Comparison of ENCODE assay signal across 9 cellular contexts in the genomic region with DNA sequence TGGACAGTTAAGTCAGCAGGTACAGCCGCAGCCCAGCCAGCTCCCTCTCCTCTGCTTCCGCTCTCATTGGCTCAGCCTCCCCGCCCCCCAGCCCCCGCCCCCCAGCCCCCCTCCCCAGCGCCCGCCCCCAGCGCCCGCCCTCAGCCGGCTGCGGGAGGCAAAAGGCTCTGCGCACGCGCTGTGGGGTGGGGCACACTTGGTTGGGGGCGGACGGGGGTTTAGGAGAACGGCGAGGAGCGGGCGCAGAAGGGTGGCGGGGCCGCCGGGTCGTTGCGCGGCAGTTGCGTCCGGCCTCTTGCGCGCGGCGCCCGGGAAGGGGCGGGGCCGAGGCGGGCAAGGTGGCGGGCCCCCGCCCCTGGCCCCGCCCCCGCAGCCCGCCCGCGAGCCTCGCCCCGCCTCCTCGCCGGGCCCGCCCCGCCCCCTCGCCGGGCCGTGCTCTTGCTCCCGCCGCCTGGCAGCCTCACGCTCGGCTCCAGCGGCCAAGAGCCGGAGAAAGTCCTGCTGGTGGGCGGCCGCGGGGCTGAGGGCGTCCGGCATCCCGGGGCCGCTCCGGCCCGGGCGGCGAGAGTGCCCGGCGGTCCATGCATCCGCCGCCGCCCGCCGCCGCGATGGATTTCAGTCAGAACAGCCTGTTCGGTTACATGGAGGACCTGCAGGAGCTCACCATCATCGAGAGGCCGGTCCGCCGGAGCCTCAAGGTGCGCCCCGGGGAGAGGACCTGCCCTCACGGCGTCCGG. TPM values are rescaled to one million over a fixed set of nuclear protein-coding genes. Genes with fewer than 3 reads are reported as not detected.
DNase-seq lines count a peak whose midpoint lies in the region; ATAC-seq, FAIRE-seq and TF ChIP-seq lines count a peak whose summit lies in the region.
"Had no signal": no experiment of that assay in that cellular context is flagged by ENCODE, and none has a peak within 500 bp of the region (broad histone marks: within the 10 kb centered on the region; RNA-seq: fewer than 3 reads in every experiment).

PPP4R4 (plus strand) TSS at position 438 of the 737 bp plus-strand sequence; CDS start at position 582, 144 bp downstream.

- H3K27ac ChIP-seq in keratinocyte (ENCODE audit: control insufficient read depth, insufficient read depth, low read length) = peak within 1 kb of the TSS; percentile 74

- TF ChIP-seq CTCF in keratinocyte (optimal IDR thresholded peaks at IDR 0.05 in 1 of 3, IDR thresholded peaks at IDR 0.05 in 1 of 3, conservative IDR thresholded peaks at IDR 0.05 in 1 of 3; ENCODE audit: extremely low read depth in 1 of 3, insufficient read depth in 2 of 3, low read length in 3 of 3) = no peak

- H3K9me1 ChIP-seq in keratinocyte (ENCODE audit: control insufficient read depth, extremely low read depth, insufficient read depth, low read length) = no peaks in the 10 kb centered on the region

- no peaks in the 10 kb centered on the region for H3K9me3 ChIP-seq in keratinocyte (ENCODE audit: control insufficient read depth, low read depth, low read length)

- H3K4me2 ChIP-seq in keratinocyte (ENCODE audit: control insufficient read depth, extremely low read depth, insufficient read depth, low read depth, low read length) = peak within 1 kb of the TSS; percentile 83

- H3K79me2 ChIP-seq in keratinocyte (ENCODE audit: control insufficient read depth, insufficient read depth, low read length) = peaks cover 7% of the 10 kb centered on the region

- no peaks in the 10 kb centered on the region for H4K20me1 ChIP-seq in keratinocyte (ENCODE audit: control insufficient read depth, extremely low read depth, insufficient read depth, low read length)

- no peaks in the 10 kb centered on the region for H3K27me3 ChIP-seq in keratinocyte (ENCODE audit: control insufficient read depth, extremely low read depth, insufficient read depth, low read length)

- no peaks in the 10 kb centered on the region for H3K36me3 ChIP-seq in keratinocyte (ENCODE audit: control insufficient read depth in 2 of 2, extremely low read depth in 1 of 2, insufficient read depth in 2 of 2, low read length in 2 of 2)

- H2AFZ ChIP-seq in keratinocyte (ENCODE audit: control insufficient read depth, low read length) = peak within 1 kb of the TSS; percentile 83

- H3K4me3 ChIP-seq in keratinocyte (ENCODE audit: control insufficient read depth in 2 of 3, extremely low read depth in 1 of 3, insufficient read depth in 2 of 3, low read depth in 1 of 3, low read length in 3 of 3) = peak within 1 kb of the TSS; percentile 76 to 94 (median 85)

- no peak for FAIRE-seq in keratinocyte (lab: Jason Lieb, UNC)
- FAIRE-seq: A204.1 had no signal

- H3K4me1 ChIP-seq in keratinocyte (ENCODE audit: control insufficient read depth, extremely low read depth, insufficient read depth, low read length) = peaks cover 31% of the 10 kb centered on the region

- dilution Hi-C loops in keratinocyte (cut with MboI; ENCODE audit: extremely low pct_ligation_motif_present, low sequenced_read_pairs) = no loop called here

- H3K9ac ChIP-seq in keratinocyte (ENCODE audit: control insufficient read depth, extremely low read depth, insufficient read depth, low read length) = peak within 1 kb of the TSS; percentile 70

- peak; percentile 83 for ATAC-seq in HG03097 (IDR thresholded peaks at IDR 0.05; ENCODE audit: low FRiP score, unreplicated experiment)

- peak; percentile 62 for DNase-seq in NCI-H2107 (lab: John Stamatoyannopoulos, UW)
- no peak for DNase-seq in NCI-H2107 treated with DMSO at 0.1 percent for 48 hours (lab: John Stamatoyannopoulos, UW; ENCODE audit: unreplicated experiment)
- peak; percentile 81 for DNase-seq in NCI-H226
- DNase-seq in activated CD4-positive, CD25-positive, alpha-beta regulatory T cell treated with anti-CD3 and anti-CD28 coated beads, Interleukin-2, amount 50 U/mL, for 16 hours (ENCODE audit: low read depth, low spot score) = peak; percentile 57
- peak; percentile 87 for DNase-seq in central memory CD4-positive, alpha-beta T cell
- DNase-seq in keratinocyte (ENCODE audit: low read depth, low spot score) = peak; percentile 42
- peak; percentile 71 to 84 (median 74) for DNase-seq in stimulated activated CD4-positive, alpha-beta T cell treated with anti-CD3 and anti-CD28 coated beads, Interleukin-12 subunit alpha, Interleukin-12 subunit beta, amount 100 ng/mL, for 48 hours (ENCODE audit: low read depth in 2 of 3, low spot score in 1 of 3)

RNA-seq across cellular contexts. Expression of gene PPP4R4, which starts in this region (rescaled TPM):
- polyA plus RNA-seq in keratinocyte = 8.1 to 9.0 TPM (median 8.9 TPM) in 3 replicates
- 3.3 TPM for polyA plus RNA-seq in keratinocyte (2011; ENCODE audit: low read depth)
- polyA plus RNA-seq in keratinocyte (2011; cell fraction: cytosol; rRNA removed) = 5.8 and 7.2 TPM in 2 replicates
- 8.4 and 10.8 TPM in 2 replicates for polyA plus RNA-seq in keratinocyte (2011; cell fraction: nucleus; rRNA removed)
- 4.3 and 5.0 TPM in 2 replicates for polyA plus RNA-seq in keratinocyte (2012; ENCODE audit: low replicate concordance)
- polyA minus RNA-seq in keratinocyte = 11.9 to 22.0 TPM (median 16.6 TPM) in 3 replicates
- polyA minus RNA-seq in keratinocyte (2011; cell fraction: cytosol; rRNA and poly(A)+ RNA removed) = 3.1 TPM
- 18.1 and 22.1 TPM in 2 replicates for polyA minus RNA-seq in keratinocyte (2011; cell fraction: nucleus; rRNA and poly(A)+ RNA removed)
